ENCODE assay signal across 9 cellular contexts in genomic region chr6:84685983-84686584, GRCh38.
DNase-seq lines count a peak whose midpoint lies in the region; ATAC-seq and TF ChIP-seq lines count a peak whose summit lies in the region.
"Had no signal": no experiment of that assay in that cellular context is flagged by ENCODE, and none has a peak within 500 bp of the region (broad histone marks: within the 10 kb centered on the region; RNA-seq: fewer than 3 reads in every experiment).

No MANE protein-coding gene starts in this region.

- DNase-seq in BE2C (peak; percentile 22), NCI-H82 treated with DMSO at 0.1 percent for 48 hours (lab: John Stamatoyannopoulos, UW; ENCODE audit: unreplicated experiment) (peak; percentile 0), fibroblast of lung (ENCODE audit: low read depth in 2 of 2) (peak in 1 of 2 donors; percentile 36), coronary artery (ENCODE audit: low spot score) (no peak), MG63 (no peak)
- DNase-seq: mesenchymal stem cell had no signal

- H3K36me3 ChIP-seq in BE2C (no peaks in the 10 kb centered on the region), fibroblast of lung (ENCODE audit: control insufficient read depth, insufficient read depth, low read length) (no peaks in the 10 kb centered on the region), MG63 (no peaks in the 10 kb centered on the region; the same call in 1 of the 2 replicates)

- H3K4me3 ChIP-seq in BE2C (ENCODE audit: low read depth, low read length) = no peak overlapping the region
- no peak overlapping the region for H3K4me3 ChIP-seq in fibroblast of lung (replicated peaks in 1 of 4; ENCODE audit: control extremely low read depth in 1 of 4, insufficient read depth in 1 of 4, low read depth in 3 of 4, low read length in 4 of 4)
- no peak overlapping the region for H3K4me3 ChIP-seq in coronary artery
- no peak overlapping the region for H3K4me3 ChIP-seq in MG63

- H3K27me3 ChIP-seq in BE2C = no peaks in the 10 kb centered on the region
- H3K27me3 ChIP-seq in fibroblast of lung (ENCODE audit: control insufficient read depth, insufficient read depth, low read length) = no peaks in the 10 kb centered on the region
- H3K27me3 ChIP-seq in MG63 = no peaks in the 10 kb centered on the region

- no peaks in the 10 kb centered on the region for H4K20me1 ChIP-seq in fibroblast of lung (ENCODE audit: control insufficient read depth, extremely low read depth, insufficient read depth, low read length)

- H3K4me2 ChIP-seq in fibroblast of lung (ENCODE audit: extremely low read depth, insufficient read depth, low read length) = no peak overlapping the region

- peak; percentile 80 for ATAC-seq in GM19395 (IDR thresholded peaks at IDR 0.05; ENCODE audit: unreplicated experiment)
- no peak for ATAC-seq in HG02970 (IDR thresholded peaks at IDR 0.05; ENCODE audit: low FRiP score, unreplicated experiment)
- ATAC-seq in HG02763 (IDR thresholded peaks at IDR 0.05; ENCODE audit: unreplicated experiment) = no peak

- H3K9me3 ChIP-seq in BE2C = no peaks in the 10 kb centered on the region
- H3K9me3 ChIP-seq in fibroblast of lung (ENCODE audit: control insufficient read depth, insufficient read depth, low read depth, low read length) = no peaks in the 10 kb centered on the region
- H3K9me3 ChIP-seq in MG63 = no peaks in the 10 kb centered on the region

- no peak overlapping the region for H3K9ac ChIP-seq in fibroblast of lung (ENCODE audit: insufficient read depth, low read length)

- H3K4me1 ChIP-seq in BE2C = no peaks in the 10 kb centered on the region
- no peaks in the 10 kb centered on the region for H3K4me1 ChIP-seq in fibroblast of lung (ENCODE audit: control insufficient read depth, extremely low read depth, insufficient read depth, low read length)

- H3K27ac ChIP-seq in fibroblast of lung (ENCODE audit: insufficient read depth, low read length) (no peak overlapping the region), coronary artery (peak overlapping the region in 1 of 2 donors; percentile 35)

- TF ChIP-seq CTCF in BE2C (IDR thresholded peaks at IDR 0.05; ENCODE audit: low read depth, low read length) (peak; percentile 88), fibroblast of lung (conservative IDR thresholded peaks at IDR 0.05 in 1 of 2, IDR thresholded peaks at IDR 0.05 in 1 of 2; ENCODE audit: low read depth in 1 of 2, low read length in 2 of 2) (peak; percentile 36 to 71), coronary artery (IDR thresholded peaks at IDR 0.05) (no peak)

- H2AFZ ChIP-seq in fibroblast of lung (ENCODE audit: low read length) = no peak overlapping the region

- no peaks in the 10 kb centered on the region for H3K79me2 ChIP-seq in fibroblast of lung (ENCODE audit: control insufficient read depth, insufficient read depth, low read length)

Comparison
In these comparisons a context has a peak if more than half of its experiments do, and no peak if none do; other contexts are left out.
1. DNase-seq: peak in BE2C (single experiment) and NCI-H82 treated with DMSO at 0.1 percent for 48 hours (single experiment); none in coronary artery (single experiment) and MG63 (single experiment).